Comparison of ENCODE assay signal across 17 cellular contexts in the genomic region with DNA sequence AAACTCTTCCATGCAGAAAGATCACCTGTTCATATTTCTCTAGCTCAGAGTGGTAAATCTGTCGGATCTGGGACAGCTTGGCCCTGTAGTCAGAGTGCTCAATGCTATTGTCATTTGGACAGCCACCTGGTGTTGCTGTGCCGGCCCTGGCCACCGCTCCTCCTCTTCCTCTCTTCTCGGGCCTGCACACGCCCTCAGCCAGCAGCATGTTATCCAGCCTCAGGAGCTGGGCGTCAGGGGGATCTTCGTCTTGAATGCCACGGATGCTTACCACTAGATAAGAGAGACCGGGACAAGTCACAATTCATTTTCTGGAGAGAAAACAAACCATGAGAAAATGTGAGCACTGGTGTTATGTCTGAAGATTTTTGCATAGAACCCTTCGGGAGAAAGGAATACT.
"Had no signal": no experiment of that assay in that cellular context is flagged by ENCODE, and none has a peak within 500 bp of the region (broad histone marks: within the 10 kb centered on the region; RNA-seq: fewer than 3 reads in every experiment).

No MANE protein-coding gene starts in this region.

- H3K27me3 ChIP-seq: adrenal gland, esophagus squamous epithelium had no signal

- DNase-seq: activated CD4-positive, alpha-beta T cell treated with anti-CD3 and anti-CD28 coated beads for 36 hours; activated CD4-positive, alpha-beta T cell treated with anti-CD3 and anti-CD28 coated beads, Interleukin-2, amount 50 U/mL, for 48 hours; activated CD8-positive, alpha-beta memory T cell treated with anti-CD3 and anti-CD28 coated beads, Interleukin-2, amount 10 ng/mL, durations not matched to agents 7 days and 5 days; activated naive CD4-positive, alpha-beta T cell treated with anti-CD3 and anti-CD28 coated beads, Interleukin-2, amount 10 ng/mL, durations not matched to agents 7 days and 5 days; adrenal gland; effector memory CD4-positive, alpha-beta T cell; esophagus squamous epithelium; left ventricle myocardium superior; occipital lobe; retina; stimulated activated CD4-positive, alpha-beta T cell treated with anti-CD3 and anti-CD28 coated beads, Interleukin-2, amount 100 ng/mL, for 24 hours; stimulated activated naive CD8-positive, alpha-beta T cell treated with anti-CD3 and anti-CD28 coated beads, Interleukin-15, Interleukin-2, amounts not matched to agents 100 U/mL and 50 U/mL, for 24 hours; substantia nigra; tibial artery had no signal

- H3K27ac Mint-ChIP-seq: activated CD4-positive, alpha-beta T cell treated with anti-CD3 and anti-CD28 coated beads for 36 hours; activated CD8-positive, alpha-beta memory T cell treated with anti-CD3 and anti-CD28 coated beads, Interleukin-2, amount 10 ng/mL, durations not matched to agents 7 days and 5 days; activated naive CD4-positive, alpha-beta T cell treated with anti-CD3 and anti-CD28 coated beads, Interleukin-2, amount 10 ng/mL, durations not matched to agents 7 days and 5 days; dendritic cell treated with granulocyte-macrophage colony-stimulating factor and Interleukin-4, amounts not matched to agents 40 ng/mL and 50 ng/mL, for 4 days; T-helper 2 cell treated with Interferon-gamma antibody and Interleukin-4, amounts not matched to agents 5 μg/mL and 100 μg/mL, for 36 hours; WTC11 had no signal

- H3K4me3 ChIP-seq: adrenal gland, esophagus squamous epithelium, tibial artery had no signal

- H3K36me3 ChIP-seq: adrenal gland, esophagus squamous epithelium had no signal

- H3K9me3 ChIP-seq: adrenal gland, esophagus squamous epithelium, tibial artery had no signal

- ATAC-seq: activated CD4-positive, alpha-beta T cell treated with anti-CD3 and anti-CD28 coated beads for 36 hours; activated CD8-positive, alpha-beta memory T cell treated with anti-CD3 and anti-CD28 coated beads, Interleukin-2, amount 10 ng/mL, durations not matched to agents 7 days and 5 days; left ventricle myocardium superior; stimulated activated naive CD8-positive, alpha-beta T cell treated with anti-CD3 and anti-CD28 coated beads, Interleukin-15, Interleukin-2, amounts not matched to agents 100 U/mL and 50 U/mL, for 24 hours; WTC11 had no signal

- H3K9me3 Mint-ChIP-seq: activated naive CD4-positive, alpha-beta T cell treated with anti-CD3 and anti-CD28 coated beads, Interleukin-2, amount 10 ng/mL, durations not matched to agents 7 days and 5 days; dendritic cell treated with granulocyte-macrophage colony-stimulating factor and Interleukin-4, amounts not matched to agents 40 ng/mL and 50 ng/mL, for 4 days; T-helper 2 cell treated with Interferon-gamma antibody and Interleukin-4, amounts not matched to agents 5 μg/mL and 100 μg/mL, for 36 hours had no signal

- H3K27me3 Mint-ChIP-seq: activated CD4-positive, alpha-beta T cell treated with anti-CD3 and anti-CD28 coated beads for 36 hours; activated CD8-positive, alpha-beta memory T cell treated with anti-CD3 and anti-CD28 coated beads, Interleukin-2, amount 10 ng/mL, durations not matched to agents 7 days and 5 days; activated naive CD4-positive, alpha-beta T cell treated with anti-CD3 and anti-CD28 coated beads, Interleukin-2, amount 10 ng/mL, durations not matched to agents 7 days and 5 days; dendritic cell treated with granulocyte-macrophage colony-stimulating factor and Interleukin-4, amounts not matched to agents 40 ng/mL and 50 ng/mL, for 4 days had no signal

- H3K4me1 Mint-ChIP-seq: activated naive CD4-positive, alpha-beta T cell treated with anti-CD3 and anti-CD28 coated beads, Interleukin-2, amount 10 ng/mL, durations not matched to agents 7 days and 5 days had no signal

- H3K27ac ChIP-seq: adrenal gland, esophagus squamous epithelium, tibial artery had no signal

- H3K4me3 Mint-ChIP-seq: activated CD4-positive, alpha-beta T cell treated with anti-CD3 and anti-CD28 coated beads for 36 hours; activated CD8-positive, alpha-beta memory T cell treated with anti-CD3 and anti-CD28 coated beads, Interleukin-2, amount 10 ng/mL, durations not matched to agents 7 days and 5 days; activated naive CD4-positive, alpha-beta T cell treated with anti-CD3 and anti-CD28 coated beads, Interleukin-2, amount 10 ng/mL, durations not matched to agents 7 days and 5 days; dendritic cell treated with granulocyte-macrophage colony-stimulating factor and Interleukin-4, amounts not matched to agents 40 ng/mL and 50 ng/mL, for 4 days; T-helper 2 cell treated with Interferon-gamma antibody and Interleukin-4, amounts not matched to agents 5 μg/mL and 100 μg/mL, for 36 hours; WTC11 had no signal

- H3K4me1 ChIP-seq: adrenal gland, esophagus squamous epithelium, tibial artery had no signal
